ENCODE assay signal across 17 cellular contexts in the genomic region with DNA sequence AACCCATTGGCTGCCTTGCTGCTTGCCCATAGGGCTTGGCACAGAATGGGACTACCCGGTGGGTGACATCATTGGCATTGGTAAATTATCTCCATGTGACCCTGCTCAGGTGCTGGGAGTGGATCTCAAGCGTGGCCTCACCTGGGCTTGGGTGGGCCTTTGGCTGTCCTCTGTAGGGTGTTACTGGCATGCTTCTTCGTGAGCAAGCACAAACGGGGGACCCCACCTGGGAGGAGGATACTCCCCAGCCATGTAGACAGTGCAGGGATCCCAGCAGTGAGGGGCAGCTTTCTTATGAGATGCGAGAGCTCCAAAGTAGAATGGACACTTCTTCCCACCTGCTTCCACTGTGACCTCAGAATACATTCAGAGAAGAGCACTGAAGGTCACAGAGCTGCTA.
DNase-seq lines count a peak whose midpoint lies in the region; ATAC-seq, FAIRE-seq and TF ChIP-seq lines count a peak whose summit lies in the region.
"Had no signal": no experiment of that assay in that cellular context is flagged by ENCODE, and none has a peak within 500 bp of the region (broad histone marks: within the 10 kb centered on the region; RNA-seq: fewer than 3 reads in every experiment).

No MANE protein-coding gene starts in this region.

- H3K9me3 ChIP-seq in left ventricle myocardium inferior (replicated peaks) = no peaks in the 10 kb centered on the region
- H3K9me3 ChIP-seq: Caco-2 had no signal

- H3K36me3 Mint-ChIP-seq in nephron (ENCODE audit: low read depth) = no peaks in the 10 kb centered on the region
- no peaks in the 10 kb centered on the region for H3K36me3 Mint-ChIP-seq in stimulated activated effector memory CD8-positive, alpha-beta T cell treated with anti-CD3 and anti-CD28 coated beads, Interleukin-12 subunit alpha, Interleukin-12 subunit beta, amount 100 ng/mL, for 72 hours
- H3K36me3 Mint-ChIP-seq: CD8-positive, alpha-beta memory T cell had no signal

- H3K27ac Mint-ChIP-seq in nephron = peak overlapping the region; percentile 22 to 90 (median 69)
- H3K27ac Mint-ChIP-seq in stimulated activated effector memory CD8-positive, alpha-beta T cell treated with anti-CD3 and anti-CD28 coated beads, Interleukin-12 subunit alpha, Interleukin-12 subunit beta, amount 100 ng/mL, for 72 hours = peak overlapping the region; percentile 26
- H3K27ac Mint-ChIP-seq: GM23338 had no signal

- no peaks in the 10 kb centered on the region for H3K36me3 ChIP-seq in left ventricle myocardium inferior

- peak; percentile 46 for DNase-seq in activated CD8-positive, alpha-beta memory T cell treated with anti-CD3 and anti-CD28 coated beads, Interleukin-2, amount 50 U/mL, for 48 hours
- DNase-seq in activated CD8-positive, alpha-beta memory T cell treated with anti-CD3 and anti-CD28 coated beads, Interleukin-2, amount 50 U/mL, for 4 hours = no peak
- DNase-seq in stimulated activated effector memory CD8-positive, alpha-beta T cell treated with anti-CD3 and anti-CD28 coated beads, Interleukin-12 subunit alpha, Interleukin-12 subunit beta, amount 100 ng/mL, for 72 hours (ENCODE audit: low spot score in 2 of 2) = no peak
- DNase-seq in left ventricle myocardium inferior (no peak), D721Med (ENCODE audit: insufficient read length, low spot score) (no peak)
- DNase-seq: 8988T; AML-193; Caco-2; CD8-positive, alpha-beta memory T cell; DMS53; GF-D8; H7 had no signal

- intact Hi-C loops in left ventricle myocardium inferior (cut with micrococcal nuclease) = no loop called here

- no peak overlapping the region for H3K4me3 ChIP-seq in left ventricle myocardium inferior
- H3K4me3 ChIP-seq: BLaER1, GM23338 had no signal

- no peak for ATAC-seq in stimulated activated effector memory CD8-positive, alpha-beta T cell treated with anti-CD3 and anti-CD28 coated beads, Interleukin-12 subunit alpha, Interleukin-12 subunit beta, amount 100 ng/mL, for 72 hours
- ATAC-seq in HG03469 (IDR thresholded peaks at IDR 0.05; ENCODE audit: unreplicated experiment) = no peak
- ATAC-seq: GM23338 had no signal

- no peak for FAIRE-seq in D721Med (lab: Jason Lieb, UNC)

- H3K27ac ChIP-seq in left ventricle myocardium inferior (replicated peaks) = no peak overlapping the region
- H3K27ac ChIP-seq: BLaER1 had no signal

- no peak overlapping the region for H3K4me3 Mint-ChIP-seq in nephron
- H3K4me3 Mint-ChIP-seq in stimulated activated effector memory CD8-positive, alpha-beta T cell treated with anti-CD3 and anti-CD28 coated beads, Interleukin-12 subunit alpha, Interleukin-12 subunit beta, amount 100 ng/mL, for 72 hours = no peak overlapping the region
- H3K4me3 Mint-ChIP-seq: CD8-positive, alpha-beta memory T cell; GM23338; IgD-negative memory B cell had no signal

- H3K27me3 Mint-ChIP-seq in nephron (ENCODE audit: low read depth) = peaks cover 4% of the 10 kb centered on the region
- H3K27me3 Mint-ChIP-seq: IgD-negative memory B cell had no signal

- no peaks in the 10 kb centered on the region for H3K27me3 ChIP-seq in left ventricle myocardium inferior (ENCODE audit: low read depth)
- H3K27me3 ChIP-seq: BLaER1 had no signal

- H3K4me1 ChIP-seq in left ventricle myocardium inferior = no peaks in the 10 kb centered on the region
- H3K4me1 ChIP-seq: Caco-2 had no signal

- H3K9me3 Mint-ChIP-seq in nephron = peaks cover 7% of the 10 kb centered on the region
- peaks cover 3% of the 10 kb centered on the region for H3K9me3 Mint-ChIP-seq in stimulated activated effector memory CD8-positive, alpha-beta T cell treated with anti-CD3 and anti-CD28 coated beads, Interleukin-12 subunit alpha, Interleukin-12 subunit beta, amount 100 ng/mL, for 72 hours
- H3K9me3 Mint-ChIP-seq: GM23338 had no signal

- TF ChIP-seq CTCF in nephron (IDR thresholded peaks at IDR 0.05; ENCODE audit: unreplicated experiment in 3 of 3) (no peak), left ventricle myocardium inferior (IDR thresholded peaks at IDR 0.05; ENCODE audit: borderline replicate concordance) (no peak), D721Med (IDR thresholded peaks at IDR 0.05; ENCODE audit: insufficient read depth, missing control alignments) (no peak)

- peaks cover 21% of the 10 kb centered on the region for H3K4me1 Mint-ChIP-seq in nephron
- H3K4me1 Mint-ChIP-seq in stimulated activated effector memory CD8-positive, alpha-beta T cell treated with anti-CD3 and anti-CD28 coated beads, Interleukin-12 subunit alpha, Interleukin-12 subunit beta, amount 100 ng/mL, for 72 hours = no peaks in the 10 kb centered on the region
- H3K4me1 Mint-ChIP-seq: CD8-positive, alpha-beta memory T cell; GM23338; IgD-negative memory B cell had no signal
